Comparison of ENCODE assay signal across 8 cellular contexts in the genomic region with DNA sequence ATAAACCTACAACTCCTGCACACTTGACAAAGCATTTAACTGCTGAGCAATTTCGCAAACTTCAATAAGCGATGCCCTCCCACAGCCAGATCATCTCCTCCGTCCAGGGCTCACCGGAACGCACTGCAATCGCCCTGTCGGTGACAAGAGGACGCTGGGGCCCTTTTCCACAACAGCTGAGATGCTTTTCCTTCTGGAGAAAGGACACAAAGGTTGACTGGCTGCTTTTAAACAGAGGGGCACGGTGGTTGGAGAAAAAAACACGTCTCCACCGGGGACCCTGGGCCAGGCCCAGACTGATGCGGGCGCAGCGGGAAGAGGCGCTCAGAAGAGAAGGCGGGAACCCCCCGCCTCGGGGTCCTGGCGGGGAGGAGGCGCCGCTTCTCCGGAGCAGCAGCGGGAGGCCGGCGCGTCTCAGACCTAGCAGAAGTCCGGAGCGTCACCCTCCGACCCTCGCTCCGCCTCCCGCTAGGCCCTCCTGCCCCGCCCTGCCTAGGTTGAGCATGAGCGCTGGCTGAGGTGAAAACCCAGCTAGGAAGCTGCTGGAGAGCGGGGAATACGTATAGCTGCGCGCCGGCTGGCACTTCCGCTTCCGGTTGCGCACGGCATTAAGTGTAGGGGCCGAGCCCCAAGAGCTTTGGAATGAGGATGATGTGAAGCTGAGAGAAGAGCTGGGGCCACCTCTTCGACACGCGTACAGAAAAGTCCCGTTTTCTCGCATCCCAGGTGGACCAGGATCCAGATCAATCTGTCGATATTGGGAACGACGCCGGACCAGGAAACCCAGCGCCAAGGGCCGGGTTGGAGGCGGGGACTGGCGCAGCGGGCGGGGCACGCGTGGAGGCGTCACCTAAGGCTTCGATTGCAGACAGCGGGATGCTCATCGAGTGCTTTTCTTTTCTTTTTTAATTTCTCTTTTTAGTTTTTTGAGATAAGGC. TPM values are rescaled to one million over a fixed set of nuclear protein-coding genes. Genes with fewer than 3 reads are reported as not detected.
DNase-seq lines count a peak whose midpoint lies in the region; ATAC-seq, FAIRE-seq and TF ChIP-seq lines count a peak whose summit lies in the region.

ZNF846 (minus strand) TSS at position 564 of the 938 bp plus-strand sequence. CDS start 3,788 bp downstream, outside the sequence.

- H3K27ac ChIP-seq in A549 (peak within 1 kb of the TSS; percentile 80 to 97), VCaP (peak within 1 kb of the TSS; percentile 84), breast epithelium (peak within 1 kb of the TSS; percentile 88 to 95), iPS-18a (ENCODE audit: low read length) (peak within 1 kb of the TSS; percentile 90)

- WGBS in A549 (ENCODE audit: missing lambda C conversion rate), result 23% methylated on average over 34 of the region's 65 CpGs

- H3K27me3 ChIP-seq in breast epithelium (no peaks in the 10 kb centered on the region), iPS-18a (ENCODE audit: control insufficient read depth, insufficient read depth, low read length) (no peaks in the 10 kb centered on the region), skeletal muscle satellite cell (ENCODE audit: control insufficient read depth, insufficient read depth, low read length) (no peaks in the 10 kb centered on the region)

- peaks cover 47% of the 10 kb centered on the region for H3K9me3 ChIP-seq in A549
- peaks cover 0 to 16% of the 10 kb centered on the region in 2 donors for H3K9me3 ChIP-seq in breast epithelium
- no peaks in the 10 kb centered on the region for H3K9me3 ChIP-seq in iPS-18a (ENCODE audit: control insufficient read depth, low read depth, low read length)
- no peaks in the 10 kb centered on the region for H3K9me3 ChIP-seq in skeletal muscle satellite cell (replicated peaks; ENCODE audit: low read length)

- peak; percentile 100 for ATAC-seq in A549
- peak; percentile 88 for ATAC-seq in GM18858 (IDR thresholded peaks at IDR 0.05; ENCODE audit: unreplicated experiment)
- ATAC-seq in HG03095 (IDR thresholded peaks at IDR 0.05; ENCODE audit: unreplicated experiment), result peak; percentile 94

- no peak for FAIRE-seq in A549 (lab: Jason Lieb, UNC)

- TF ChIP-seq EP300 in A549 (IDR thresholded peaks at IDR 0.05), result no peak

- H3K4me3 ChIP-seq in A549, result peak within 1 kb of the TSS; percentile 59
- peak within 1 kb of the TSS; percentile 64 to 74 (median 72) for H3K4me3 ChIP-seq in breast epithelium
- H3K4me3 ChIP-seq in iPS-18a (ENCODE audit: low read length), result peak within 1 kb of the TSS; percentile 95
- H3K4me3 ChIP-seq in skeletal muscle satellite cell (ENCODE audit: low read length), result peak within 1 kb of the TSS; percentile 99

- CTCF ChIA-PET in A549 (lab: Yijun Ruan, JAX), result interaction anchor here (0.6 kb wide), 2 partner anchors 29 to 316 kb away, joined by 3 to 5 read pairs; no protein-coding TSS in a partner anchor

- no peak for TF ChIP-seq CTCF in A549 (IDR thresholded peaks at IDR 0.05)
- no peak for TF ChIP-seq CTCF in VCaP (conservative IDR thresholded peaks at IDR 0.05)
- TF ChIP-seq CTCF in breast epithelium (IDR thresholded peaks at IDR 0.05), result peak in 1 of 3 donors; percentile 13

- H3K4me1 ChIP-seq in A549 (no peaks in the 10 kb centered on the region), breast epithelium (peaks cover 0 to 4% of the 10 kb centered on the region in 2 donors), iPS-18a (ENCODE audit: control insufficient read depth, low read depth, low read length) (no peaks in the 10 kb centered on the region), skeletal muscle satellite cell (ENCODE audit: control insufficient read depth, insufficient read depth, low read length) (no peaks in the 10 kb centered on the region)

- H3K4me2 ChIP-seq in A549, result peak within 1 kb of the TSS; percentile 72
- H3K4me2 ChIP-seq in skeletal muscle satellite cell (ENCODE audit: low read length), result peak within 1 kb of the TSS; percentile 92

- DNase-seq in A549 (ENCODE audit: low read depth in 1 of 2, low spot score in 1 of 2), result peak; percentile 84 to 96
- peak; percentile 94 for DNase-seq in NCI-H2171 (lab: John Stamatoyannopoulos, UW)
- DNase-seq in breast epithelium (ENCODE audit: low spot score in 2 of 2), result peak; percentile 92 to 94

- no peaks in the 10 kb centered on the region for H3K36me3 ChIP-seq in breast epithelium
- no peaks in the 10 kb centered on the region for H3K36me3 ChIP-seq in iPS-18a (ENCODE audit: control insufficient read depth, low read depth, low read length)
- H3K36me3 ChIP-seq in skeletal muscle satellite cell (ENCODE audit: insufficient read depth, low read length), result peaks cover 2% of the 10 kb centered on the region

- intact Hi-C loops in breast epithelium (cut with DNase I; ENCODE audit: low total_unique reads), result no loop called here

- no peak for TF ChIP-seq RAD21 in A549 (conservative IDR thresholded peaks at IDR 0.05 in 1 of 2, IDR thresholded peaks at IDR 0.05 in 1 of 2)

- H3K9ac ChIP-seq in iPS-18a (ENCODE audit: low read length) (peak within 1 kb of the TSS; percentile 85), skeletal muscle satellite cell (ENCODE audit: low read depth, low read length) (peak within 1 kb of the TSS; percentile 98)

- POLR2A ChIA-PET in A549 (lab: Yijun Ruan, JAX), result interaction anchor here (0.6 to 1.1 kb wide), 5 partner anchors 10 to 445 kb away, joined by 3 to 4 read pairs (median 3); partner anchors contain the start of genes UBL5 and ZNF559

- peak; percentile 48 for TF ChIP-seq POLR2A in A549 (IDR thresholded peaks at IDR 0.05; ENCODE audit: low read length)
- peak; percentile 19 for TF ChIP-seq POLR2A in breast epithelium (IDR thresholded peaks at IDR 0.05)

TF ChIP-seq in A549, 52 proteins besides CTCF, POLR2A, EP300 and RAD21:
- TF ChIP-seq SREBF2 (IDR thresholded peaks at IDR 0.05), result no peak
- no peak for TF ChIP-seq MAFK (IDR thresholded peaks at IDR 0.05; ENCODE audit: partially characterized antibody)
- TF ChIP-seq, protein P1, sequence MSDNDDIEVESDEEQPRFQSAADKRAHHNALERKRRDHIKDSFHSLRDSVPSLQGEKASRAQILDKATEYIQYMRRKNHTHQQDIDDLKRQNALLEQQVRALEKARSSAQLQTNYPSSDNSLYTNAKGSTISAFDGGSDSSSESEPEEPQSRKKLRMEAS (IDR thresholded peaks at IDR 0.05), result peak; percentile 90
- peak in 1 of 2 experiments; percentile 75; a peak in 2 of 5 replicates for TF ChIP-seq JUN (IDR thresholded peaks at IDR 0.05)
- no peak for TF ChIP-seq FOSB (CRISPR knock-in tag; IDR thresholded peaks at IDR 0.05)
- TF ChIP-seq E2F6 (IDR thresholded peaks at IDR 0.05; ENCODE audit: borderline replicate concordance, low read depth), result peak; percentile 88
- TF ChIP-seq BCL3 (IDR thresholded peaks at IDR 0.05), result 0 out of 3 replicates have a peak, but pooled peaks have one; percentile 28
- 0 out of 2 replicates have a peak, but pooled peaks have one; percentile 12 for TF ChIP-seq MYC (IDR thresholded peaks at IDR 0.05; ENCODE audit: borderline replicate concordance, low read length)

RNA-seq across cellular contexts. Expression of gene ZNF846, which starts in this region (rescaled TPM):
- polyA plus RNA-seq in A549 (2011; rRNA removed) (3.3 and 4.5 TPM in 2 replicates), A549 (2017; fragmentation: RNase III; extraction: RNeasy Plus Mini Kit Qiagen cat#74134 plus additional on column Dnase treatment) (1.8 to 3.0 TPM (median 2.1 TPM) in 3 replicates)
- polyA plus RNA-seq in A549 (2012; cell fraction: cytosol; rRNA removed), result 0.62 and 0.75 TPM in 2 replicates
- polyA plus RNA-seq in A549 (2012; cell fraction: nucleus; rRNA removed), result 0.44 and 0.83 TPM in 2 replicates
- polyA minus RNA-seq in A549 (2011; rRNA and poly(A)+ RNA removed), result 1.3 and 2.6 TPM in 2 replicates
- total RNA-seq in breast epithelium, result 10 to 100 TPM; 10.5 to 26.7 (median 20.8) TPM
- 4.8 and 10.6 TPM in 2 replicates for total RNA-seq in skeletal muscle satellite cell (2012; rRNA removed)

Comparison
In these comparisons a context has a peak if more than half of its experiments do, and no peak if none do; other contexts are left out.
1. Peak in every context shown above with its lines: DNase-seq, ATAC-seq, H3K4me3 ChIP-seq and H3K27ac ChIP-seq.